ENCODE assay signal across 9 cellular contexts in genomic region chr22:50600541-50600940, GRCh38. TPM values are rescaled to one million over a fixed set of nuclear protein-coding genes. Genes with fewer than 3 reads are reported as not detected.
DNase-seq lines count a peak whose midpoint lies in the region; ATAC-seq, FAIRE-seq and TF ChIP-seq lines count a peak whose summit lies in the region.
"Had no signal": no experiment of that assay in that cellular context is flagged by ENCODE, and none has a peak within 500 bp of the region (broad histone marks: within the 10 kb centered on the region; RNA-seq: fewer than 3 reads in every experiment).

TSS of gene MAPK8IP2 (plus strand) at chr22:50600793. CDS start at chr22:50600819, 26 bp downstream.

- peaks cover 0 to 45% (median 7%) of the 10 kb centered on the region in 11 experiments; a peak in 11 of 22 replicates for H4K20me1 ChIP-seq in BLaER1 treated with 17β-estradiol and CSF1 and Interleukin-3, amounts not matched to agents 10 nM and 100 nM
- no peaks in the 10 kb centered on the region for H4K20me1 ChIP-seq in GM12878 (ENCODE audit: control insufficient read depth, insufficient read depth)

- intact Hi-C loops in GM12878 (cut with micrococcal nuclease; ENCODE audit: unreplicated experiment), result no loop called here

- H3K9ac ChIP-seq in BLaER1 treated with 17β-estradiol and CSF1 and Interleukin-3, amounts not matched to agents 10 nM and 100 nM, result no peak within 1 kb of the TSS
- H3K9ac ChIP-seq in HUES64 (ENCODE audit: low read depth, low read length) (no peak within 1 kb of the TSS), GM12878 (ENCODE audit: control insufficient read depth, insufficient read depth, low read length) (no peak within 1 kb of the TSS)

- SMC1A ChIA-PET in GM12878 (lab: Charles Lee; ENCODE audit: uncharacterized antibody, unreplicated experiment), result no interaction called here

- no peaks in the 10 kb centered on the region for H3K9me3 Mint-ChIP-seq in memory B cell

- RAD21 ChIA-PET in GM12878 (lab: Charles Lee; ENCODE audit: unreplicated experiment), result no interaction called here

- no TSS peak for BruUV-seq in GM12878 (replicated peaks; lab: Mats Ljungman, UMichigan)

- H3K79me2 ChIP-seq in GM12878 (ENCODE audit: control insufficient read depth, insufficient read depth, low read length), result no peaks in the 10 kb centered on the region

- TF ChIP-seq CTCF in GM12878 (IDR thresholded peaks at IDR 0.05 in 2 of 3, conservative IDR thresholded peaks at IDR 0.05 in 1 of 3; ENCODE audit: control insufficient read depth in 2 of 3, extremely low read depth in 1 of 3, insufficient read depth in 1 of 3, low read depth in 3 of 3, low read length in 3 of 3), result no peak

- H2AFZ ChIP-seq in GM12878 (ENCODE audit: control insufficient read depth, low read depth, low read length), result no peak within 1 kb of the TSS

- peaks cover 64 to 87% (median 81%) of the 10 kb centered on the region in 11 experiments for H3K27me3 ChIP-seq in BLaER1 treated with 17β-estradiol and CSF1 and Interleukin-3, amounts not matched to agents 10 nM and 100 nM
- peaks cover 87% of the 10 kb centered on the region for H3K27me3 ChIP-seq in HUES64 (ENCODE audit: insufficient read depth, low read length)
- H3K27me3 ChIP-seq in GM12878 (replicated peaks in 1 of 2; ENCODE audit: control insufficient read depth in 2 of 2, insufficient read depth in 2 of 2, low read length in 1 of 2), result peaks cover 5 to 6% of the 10 kb centered on the region in 2 experiments; a peak in 3 of 4 replicates

- H3K4me3 ChIP-seq in BLaER1 treated with 17β-estradiol and CSF1 and Interleukin-3, amounts not matched to agents 10 nM and 100 nM, result peak within 1 kb of the TSS in 5 of 10 experiments; percentile 25 to 56 (median 40); a peak in 4 of 20 replicates
- H3K4me3 ChIP-seq in HUES64 (ENCODE audit: low read length) (peak within 1 kb of the TSS; percentile 39), GM12878 (no peak within 1 kb of the TSS)

- no peak for FAIRE-seq in GM12878 (lab: Jason Lieb, UNC)
- FAIRE-seq: colon had no signal

- H3K36me3 Mint-ChIP-seq in memory B cell, result peaks cover 9% of the 10 kb centered on the region

- no peak within 1 kb of the TSS for H3K27ac ChIP-seq in BLaER1 treated with 17β-estradiol and CSF1 and Interleukin-3, amounts not matched to agents 10 nM and 100 nM
- H3K27ac ChIP-seq in HUES64 (ENCODE audit: low read depth, low read length), result no peak within 1 kb of the TSS
- no peak within 1 kb of the TSS for H3K27ac ChIP-seq in GM12878 (ENCODE audit: control insufficient read depth, insufficient read depth)

- no peak for DNase-seq in GM12878 (ENCODE audit: low read depth, low spot score)
- no peak for DNase-seq in memory B cell (ENCODE audit: low spot score in 2 of 2)
- no peak for DNase-seq in stimulated activated CD4-positive, alpha-beta T cell treated with anti-CD3 and anti-CD28 coated beads, Interleukin-4, amount 100 ng/mL, for 4 hours
- no peak for DNase-seq in GM19238 (ENCODE audit: insufficient read length, low spot score)
- no peak for DNase-seq in RPMI8226

- H3K4me1 Mint-ChIP-seq in memory B cell, result peaks cover 2% of the 10 kb centered on the region

- WGBS in HUES64, result 1% methylated on average over 58 of the region's 62 CpGs
- 0% methylated on average over 1 of the region's 62 CpGs for WGBS in GM12878 (ENCODE audit: insufficient coverage, insufficient replicate concordance, low lambda C conversion rate, missing lambda C conversion rate)

- H3K4me3 Mint-ChIP-seq in memory B cell, result peak within 1 kb of the TSS; percentile 69

- H3K27ac Mint-ChIP-seq in memory B cell, result no peak within 1 kb of the TSS

- POLR2A ChIA-PET in GM12878 (lab: Charles Lee), result no interaction called here

- peaks cover 0 to 4% (median under 1%) of the 10 kb centered on the region in 10 experiments; a peak in 5 of 20 replicates for H3K4me1 ChIP-seq in BLaER1 treated with 17β-estradiol and CSF1 and Interleukin-3, amounts not matched to agents 10 nM and 100 nM
- H3K4me1 ChIP-seq in HUES64 (ENCODE audit: insufficient read depth, low read length) (no peaks in the 10 kb centered on the region), GM12878 (ENCODE audit: control insufficient read depth, insufficient read depth, low read length) (no peaks in the 10 kb centered on the region)

- peaks cover 0 to 7% (median 0%) of the 10 kb centered on the region in 11 experiments; a peak in 6 of 22 replicates for H3K9me3 ChIP-seq in BLaER1 treated with 17β-estradiol and CSF1 and Interleukin-3, amounts not matched to agents 10 nM and 100 nM (replicated peaks in 1 of 11)
- H3K9me3 ChIP-seq in HUES64 (ENCODE audit: insufficient read depth, low read depth, low read length) (no peaks in the 10 kb centered on the region), GM12878 (replicated peaks; ENCODE audit: control insufficient read depth, insufficient read depth, low read length) (no peaks in the 10 kb centered on the region)

- no peaks in the 10 kb centered on the region for H3K36me3 ChIP-seq in BLaER1 treated with 17β-estradiol and CSF1 and Interleukin-3, amounts not matched to agents 10 nM and 100 nM
- H3K36me3 ChIP-seq in HUES64 (ENCODE audit: insufficient read depth, low read length) (no peaks in the 10 kb centered on the region), GM12878 (ENCODE audit: control insufficient read depth in 2 of 2, insufficient read depth in 2 of 2, low read length in 1 of 2) (no peaks in the 10 kb centered on the region)

- ATAC-seq in GM12878 (no peak), memory B cell (ENCODE audit: low read depth) (peak; percentile 55), GM21576 (IDR thresholded peaks at IDR 0.05; ENCODE audit: unreplicated experiment) (no peak)

- TF ChIP-seq RAD21 in GM12878 (IDR thresholded peaks at IDR 0.05; ENCODE audit: insufficient read depth, low read depth, low read length), result no peak

- peak within 1 kb of the TSS in 10 of 11 experiments; percentile 32 to 77 (median 46); a peak in 16 of 22 replicates for H3K4me2 ChIP-seq in BLaER1 treated with 17β-estradiol and CSF1 and Interleukin-3, amounts not matched to agents 10 nM and 100 nM
- H3K4me2 ChIP-seq in GM12878 (ENCODE audit: control insufficient read depth, insufficient read depth), result peak within 1 kb of the TSS; percentile 25; the same call in 1 of the 2 replicates

- TF ChIP-seq EP300 in GM12878 (IDR thresholded peaks at IDR 0.05; ENCODE audit: borderline replicate concordance in 1 of 2, control insufficient read depth in 1 of 2, low read depth in 2 of 2, low read length in 2 of 2), result no peak

- in situ Hi-C loops in GM12878 (cut with MboI), result no loop called here

- CTCF ChIA-PET in GM12878 (lab: Yijun Ruan, JAX), result no interaction called here

- H3K27me3 Mint-ChIP-seq in memory B cell, result peaks cover 16% of the 10 kb centered on the region

- no peak for TF ChIP-seq POLR2A in GM12878 (IDR thresholded peaks at IDR 0.05; ENCODE audit: low read depth, low read length)

TF ChIP-seq in GM12878, 131 proteins besides CTCF, POLR2A, EP300 and RAD21 (continues in another document):
- TF ChIP-seq ZNF622 (IDR thresholded peaks at IDR 0.05), result no peak
- TF ChIP-seq TARDBP (IDR thresholded peaks at IDR 0.05; ENCODE audit: borderline replicate concordance), result no peak
- no peak for TF ChIP-seq SP1 (IDR thresholded peaks at IDR 0.05; ENCODE audit: low read depth, low read length)
- no peak for TF ChIP-seq SMAD5 (IDR thresholded peaks at IDR 0.05; ENCODE audit: low read depth)
- no peak for TF ChIP-seq TCF12 (IDR thresholded peaks at IDR 0.05; ENCODE audit: low read depth, low read length)
- no peak for TF ChIP-seq E4F1 (IDR thresholded peaks at IDR 0.05; ENCODE audit: borderline replicate concordance, partially characterized antibody)
- no peak for TF ChIP-seq MTA2 (IDR thresholded peaks at IDR 0.05; ENCODE audit: low read depth)
- TF ChIP-seq HDAC6 (IDR thresholded peaks at IDR 0.05; ENCODE audit: unreplicated experiment), result no peak
- TF ChIP-seq CBX3 (IDR thresholded peaks at IDR 0.05; ENCODE audit: borderline replicate concordance, low read depth), result no peak
- no peak for TF ChIP-seq SREBF1 (IDR thresholded peaks at IDR 0.05; ENCODE audit: low read length)

RNA-seq across cellular contexts. Expression of gene MAPK8IP2, which starts in this region (rescaled TPM):
- 2.6 TPM for polyA plus RNA-seq in HUES64 (2013, experiment 1 of 2)
- 1.8 TPM for polyA plus RNA-seq in HUES64 (2013, experiment 2 of 2)
- 0.07 and 0.15 TPM in 2 replicates for total RNA-seq in GM12878 (2013; cell fraction: nucleolus; rRNA removed)
- total RNA-seq in GM12878 (2014; rRNA removed), result 0.11 TPM in 2 replicates
- total RNA-seq in GM12878 (2014; rRNA removed; fragmentation: Illumina TruSeq; extraction: Trizol), result 0.04 and 0.05 TPM in 2 replicates
- total RNA-seq in GM12878 (2021), result 0.13 and 0.21 TPM in 2 replicates
- polyA plus RNA-seq in GM12878 (2011; ENCODE audit: low read depth), result 0.08 TPM
- polyA plus RNA-seq in GM12878 (2011; rRNA removed), result 0.01 and 0.03 TPM in 2 replicates
- 0.03 and 0.04 TPM in 2 replicates for polyA plus RNA-seq in GM12878 (2011; cell fraction: cytosol; rRNA removed)
- 0.13 and 0.25 TPM in 2 replicates for polyA plus RNA-seq in GM12878 (2011; cell fraction: nucleus; rRNA removed)
- polyA plus RNA-seq in GM12878 (2012), result 0.11 TPM in 2 replicates
- 0.01 TPM in 1 of 2 replicates, not detected in the other for polyA plus RNA-seq in GM12878 (2014; fragmentation: Illumina TruSeq; extraction: Trizol)
- polyA plus RNA-seq in GM12878 (2014; fragmentation: Nextera tagmentation; extraction: Ambion mirVana), result not detected
- 0.08 and 0.13 TPM in 2 replicates for polyA plus RNA-seq in GM12878 (2014; rRNA removed)
- polyA plus RNA-seq in GM12878 (2016; fragmentation: Nextera tagmentation; extraction: Ambion mirVana), result not detected
- 0.05 TPM in 1 of 2 replicates, not detected in the other for polyA minus RNA-seq in GM12878 (2011; rRNA and poly(A)+ RNA removed)
- not detected in 2 replicates for polyA minus RNA-seq in GM12878 (2011; cell fraction: cytosol; rRNA and poly(A)+ RNA removed)
- polyA minus RNA-seq in GM12878 (2011; cell fraction: nucleus; rRNA and poly(A)+ RNA removed), result 0.10 TPM in 1 of 2 replicates, not detected in the other
